ENCODE assay signal across 8 cellular contexts in the genomic region with DNA sequence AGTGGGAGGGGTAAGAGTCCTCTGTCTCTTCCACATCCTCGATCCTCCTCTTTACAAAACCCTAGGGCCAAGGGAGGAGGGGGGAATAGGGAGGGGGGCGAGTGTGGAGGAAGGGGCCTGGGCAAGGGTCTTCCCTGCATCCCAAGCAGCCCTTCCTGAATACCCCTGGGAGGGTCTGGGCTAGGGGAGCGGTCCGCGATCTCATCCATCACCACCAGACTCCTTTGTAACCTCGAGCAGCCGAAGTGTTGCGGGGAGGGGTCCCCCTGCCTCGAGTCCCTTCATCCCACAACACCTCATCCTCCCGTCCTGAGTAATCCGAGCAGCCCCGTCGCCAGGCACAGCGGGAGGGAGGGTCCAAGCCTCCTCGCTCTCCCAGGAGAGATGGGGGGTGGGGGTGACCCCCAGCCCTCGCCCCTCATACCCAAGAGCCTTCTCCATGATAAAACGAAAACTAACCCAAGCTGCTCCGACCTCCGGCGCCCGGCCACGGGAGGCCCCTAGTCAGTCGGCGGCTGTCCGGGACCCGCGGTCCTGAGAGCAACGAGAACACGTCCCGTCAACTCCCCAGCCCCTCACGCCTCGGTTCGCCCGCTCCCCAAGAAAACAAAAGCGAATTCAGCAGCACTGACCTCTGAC. TPM values are rescaled to one million over a fixed set of nuclear protein-coding genes. Genes with fewer than 3 reads are reported as not detected.
DNase-seq lines count a peak whose midpoint lies in the region; ATAC-seq, FAIRE-seq and TF ChIP-seq lines count a peak whose summit lies in the region.

No MANE protein-coding gene starts in this region.

- H3K27me3 ChIP-seq in HepG2 (ENCODE audit: control insufficient read depth in 1 of 2, insufficient read depth in 2 of 2, low read length in 2 of 2) = no peaks in the 10 kb centered on the region; a peak in 1 of 5 replicates

- POLR2A ChIA-PET in HepG2 (lab: Yijun Ruan, JAX) = interaction anchor here (0.8 to 1.5 kb wide), 2 partner anchors 82 to 966 kb away, joined by 3 to 6 read pairs; no protein-coding TSS in a partner anchor

- intact Hi-C loops in HepG2 (cut with micrococcal nuclease; ENCODE audit: unreplicated experiment) = loop anchor here (10.0 kb wide), 1 partner anchor 63 kb away; no protein-coding TSS in a partner anchor

- ATAC-seq in activated T-cell treated with anti-CD3 and anti-CD28 coated beads, Interleukin-2, amount 50 U/mL, for 72 hours (replicated peaks in 1 of 2) = peak; percentile 13 to 20
- peak; percentile 24 for ATAC-seq in HG03280 (IDR thresholded peaks at IDR 0.05; ENCODE audit: unreplicated experiment)
- peak; percentile 9 for ATAC-seq in activated naive CD8-positive, alpha-beta T cell treated with anti-CD3 and anti-CD28 coated beads, Interleukin-2, amount 50 U/mL, for 24 hours
- ATAC-seq in HepG2 = peak; percentile 43
- no peak for ATAC-seq in GM18520 (IDR thresholded peaks at IDR 0.05; ENCODE audit: unreplicated experiment)

- DNase-seq in activated T-cell treated with anti-CD3 and anti-CD28 coated beads, Interleukin-2, amount 50 U/mL, for 72 hours = no peak
- DNase-seq in activated T-cell treated with anti-CD3 and anti-CD28 coated beads for 4 hours = no peak
- DNase-seq in activated naive CD8-positive, alpha-beta T cell treated with anti-CD3 and anti-CD28 coated beads, Interleukin-2, amount 50 U/mL, for 24 hours = no peak
- no peak for DNase-seq in HepG2 (ENCODE audit: low spot score)
- DNase-seq in type B pancreatic cell (ENCODE audit: extremely low spot score, unreplicated experiment) = no peak
- no peak for DNase-seq in activated CD8-positive, alpha-beta memory T cell treated with anti-CD3 and anti-CD28 coated beads for 24 hours

- no peak for TF ChIP-seq CTCF in HepG2 (CRISPR knock-in tag; IDR thresholded peaks at IDR 0.05)
- no peak for TF ChIP-seq CTCF in type B pancreatic cell (conservative IDR thresholded peaks at IDR 0.05)

- H3K36me3 ChIP-seq in HepG2 (replicated peaks in 1 of 2; ENCODE audit: control insufficient read depth in 1 of 2, insufficient read depth in 2 of 2, low read length in 2 of 2) = no peaks in the 10 kb centered on the region

- no peak for TF ChIP-seq EP300 in HepG2 (IDR thresholded peaks at IDR 0.05; ENCODE audit: low read depth in 2 of 2, low read length in 2 of 2)
- no peak for TF ChIP-seq EP300 in HepG2 (CRISPR knock-in tag; IDR thresholded peaks at IDR 0.05; ENCODE audit: borderline replicate concordance)

- peak overlapping the region; percentile 88 for H3K4me2 ChIP-seq in HepG2 (ENCODE audit: low read depth, low read length)

- H3K4me3 Mint-ChIP-seq in activated T-cell treated with anti-CD3 and anti-CD28 coated beads, Interleukin-2, amount 50 U/mL, for 72 hours = peak overlapping the region; percentile 75 to 89
- peak overlapping the region; percentile 76 for H3K4me3 Mint-ChIP-seq in activated naive CD8-positive, alpha-beta T cell treated with anti-CD3 and anti-CD28 coated beads, Interleukin-2, amount 50 U/mL, for 24 hours
- peak overlapping the region; percentile 92 for H3K4me3 Mint-ChIP-seq in type B pancreatic cell

- H3K79me2 ChIP-seq in HepG2 (ENCODE audit: insufficient read depth, low read length) = no peaks in the 10 kb centered on the region

- no peak overlapping the region for H3K27ac ChIP-seq in HepG2 (ENCODE audit: extremely low read length, insufficient read depth, low read length)

- H3K9me3 Mint-ChIP-seq in activated T-cell treated with anti-CD3 and anti-CD28 coated beads, Interleukin-2, amount 50 U/mL, for 72 hours = no peaks in the 10 kb centered on the region
- no peaks in the 10 kb centered on the region for H3K9me3 Mint-ChIP-seq in activated naive CD8-positive, alpha-beta T cell treated with anti-CD3 and anti-CD28 coated beads, Interleukin-2, amount 50 U/mL, for 24 hours
- no peaks in the 10 kb centered on the region for H3K9me3 Mint-ChIP-seq in type B pancreatic cell

- BruUV-seq in HepG2 (replicated peaks; lab: Mats Ljungman, UMichigan) = no TSS peak

- no peak overlapping the region for H3K27ac Mint-ChIP-seq in activated T-cell treated with anti-CD3 and anti-CD28 coated beads, Interleukin-2, amount 50 U/mL, for 72 hours
- no peak overlapping the region for H3K27ac Mint-ChIP-seq in activated naive CD8-positive, alpha-beta T cell treated with anti-CD3 and anti-CD28 coated beads, Interleukin-2, amount 50 U/mL, for 24 hours
- H3K27ac Mint-ChIP-seq in type B pancreatic cell = no peak overlapping the region

- TF ChIP-seq RAD21 in HepG2 (CRISPR knock-in tag; IDR thresholded peaks at IDR 0.05) = peak; percentile 42; the same call in 1 of the 2 replicates

- H4K20me1 ChIP-seq in HepG2 (ENCODE audit: insufficient read depth, low read length) = peaks cover 4% of the 10 kb centered on the region; the same call in 1 of the 2 replicates

- 26% methylated on average over 9 of the region's 35 CpGs for WGBS in HepG2 (ENCODE audit: low lambda C conversion rate)

- in situ Hi-C loops in HepG2 (cut with HindIII; ENCODE audit: extremely low pct_ligation_motif_present, low pct_unique_long_range_greater_than_20kb) = loop anchor here (5.0 kb wide), 1 partner anchor 64 kb away; no protein-coding TSS in a partner anchor

- no peak overlapping the region for H2AFZ ChIP-seq in HepG2 (ENCODE audit: low read length)

- H3K9ac ChIP-seq in HepG2 (ENCODE audit: insufficient read depth, low read depth, low read length) = no peak overlapping the region

- no peak for FAIRE-seq in HepG2 (lab: Jason Lieb, UNC)

- peaks cover 9% of the 10 kb centered on the region for H3K4me1 ChIP-seq in HepG2 (ENCODE audit: insufficient read depth, low read length)

- H3K4me1 Mint-ChIP-seq in activated T-cell treated with anti-CD3 and anti-CD28 coated beads, Interleukin-2, amount 50 U/mL, for 72 hours (ENCODE audit: low read depth) = peaks cover 16% of the 10 kb centered on the region
- H3K4me1 Mint-ChIP-seq in activated naive CD8-positive, alpha-beta T cell treated with anti-CD3 and anti-CD28 coated beads, Interleukin-2, amount 50 U/mL, for 24 hours = peaks cover 20% of the 10 kb centered on the region
- H3K4me1 Mint-ChIP-seq in type B pancreatic cell (ENCODE audit: unreplicated experiment) = peaks cover 11% of the 10 kb centered on the region

- no peaks in the 10 kb centered on the region for H3K36me3 Mint-ChIP-seq in activated T-cell treated with anti-CD3 and anti-CD28 coated beads, Interleukin-2, amount 50 U/mL, for 72 hours (ENCODE audit: insufficient read depth in 2 of 2)
- no peaks in the 10 kb centered on the region for H3K36me3 Mint-ChIP-seq in activated naive CD8-positive, alpha-beta T cell treated with anti-CD3 and anti-CD28 coated beads, Interleukin-2, amount 50 U/mL, for 24 hours (ENCODE audit: low read depth)
- no peaks in the 10 kb centered on the region for H3K36me3 Mint-ChIP-seq in type B pancreatic cell

- CTCF ChIA-PET in HepG2 (lab: Yijun Ruan, JAX; ENCODE audit: low intra/inter-chr PET ratio, low total read pairs) = no interaction called here

- peak overlapping the region; percentile 41 to 70 (median 53) for H3K4me3 ChIP-seq in HepG2 (replicated peaks in 1 of 3; ENCODE audit: insufficient read depth in 1 of 3, low read depth in 2 of 3, low read length in 3 of 3)

- no peaks in the 10 kb centered on the region for H3K9me3 ChIP-seq in HepG2 (ENCODE audit: low read length)

- H3K27me3 Mint-ChIP-seq in activated T-cell treated with anti-CD3 and anti-CD28 coated beads, Interleukin-2, amount 50 U/mL, for 72 hours (ENCODE audit: low read depth) = peaks cover 41% of the 10 kb centered on the region
- peaks cover 34% of the 10 kb centered on the region for H3K27me3 Mint-ChIP-seq in activated naive CD8-positive, alpha-beta T cell treated with anti-CD3 and anti-CD28 coated beads, Interleukin-2, amount 50 U/mL, for 24 hours
- H3K27me3 Mint-ChIP-seq in type B pancreatic cell = peaks cover 33% of the 10 kb centered on the region

- no peak for TF ChIP-seq POLR2A in HepG2 (IDR thresholded peaks at IDR 0.05; ENCODE audit: insufficient read depth in 1 of 2, low read depth in 2 of 2, low read length in 2 of 2)

TF ChIP-seq in HepG2, 621 proteins besides CTCF, POLR2A, EP300 and RAD21 (continues in another document):
- TF ChIP-seq, protein P1, sequence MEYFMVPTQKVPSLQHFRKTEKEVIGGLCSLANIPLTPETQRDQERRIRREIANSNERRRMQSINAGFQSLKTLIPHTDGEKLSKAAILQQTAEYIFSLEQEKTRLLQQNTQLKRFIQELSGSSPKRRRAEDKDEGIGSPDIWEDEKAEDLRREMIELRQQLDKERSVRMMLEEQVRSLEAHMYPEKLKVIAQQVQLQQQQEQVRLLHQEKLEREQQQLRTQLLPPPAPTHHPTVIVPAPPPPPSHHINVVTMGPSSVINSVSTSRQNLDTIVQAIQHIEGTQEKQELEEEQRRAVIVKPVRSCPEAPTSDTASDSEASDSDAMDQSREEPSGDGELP (IDR thresholded peaks at IDR 0.05; ENCODE audit: borderline replicate concordance, low read depth) = no peak
- TF ChIP-seq ZC3H13 (CRISPR knock-in tag; IDR thresholded peaks at IDR 0.05) = no peak

RNA-seq across cellular contexts. Expression of a gene that starts 0.5 kb away (rescaled TPM):
- total RNA-seq in activated T-cell treated with anti-CD3 and anti-CD28 coated beads, Interleukin-2, amount 50 U/mL, for 72 hours = under 1 TPM in 1 of 2 donors, not detected in 1; 0.19 TPM
- total RNA-seq in HepG2 (2016; rRNA removed; fragmentation: Illumina TruSeq; extraction: Trizol) (0.07 TPM in 1 of 2 replicates, not detected in the other), type B pancreatic cell (ENCODE audit: low replicate concordance) (4.5 and 9.8 TPM in 2 replicates)
- total RNA-seq in HepG2 (2016; cell fraction: cytosol; rRNA removed; fragmentation: Illumina TruSeq; extraction: Trizol; ENCODE audit: low read depth) = not detected in 2 replicates
- 0.06 TPM in 1 of 2 replicates, not detected in the other for total RNA-seq in HepG2 (2016; cell fraction: insoluble cytoplasmic fraction; rRNA removed; fragmentation: Illumina TruSeq; extraction: Trizol)
- total RNA-seq in HepG2 (2016; cell fraction: membrane; rRNA removed; fragmentation: Illumina TruSeq; extraction: Trizol) = not detected in 2 replicates
- not detected in 2 replicates for total RNA-seq in HepG2 (2016; cell fraction: nucleus; rRNA removed; fragmentation: Illumina TruSeq; extraction: Trizol)
- 0.13 and 0.32 TPM in 2 replicates for polyA plus RNA-seq in HepG2 (2011; rRNA removed)
- 0.06 and 0.38 TPM in 2 replicates for polyA plus RNA-seq in HepG2 (2011; cell fraction: cytosol; rRNA removed)
- 0.51 and 0.87 TPM in 2 replicates for polyA plus RNA-seq in HepG2 (2011; cell fraction: nucleus; rRNA removed)
- polyA plus RNA-seq in HepG2 (2012) = 1.2 and 1.3 TPM in 2 replicates
- polyA plus RNA-seq in HepG2 (2016; cell fraction: cytosol; fragmentation: Illumina TruSeq; extraction: Trizol; ENCODE audit: low read depth) = not detected in 2 replicates
- not detected in 2 replicates for polyA plus RNA-seq in HepG2 (2016; cell fraction: insoluble cytoplasmic fraction; fragmentation: Illumina TruSeq; extraction: Trizol; ENCODE audit: low read depth)
- polyA plus RNA-seq in HepG2 (2016; cell fraction: membrane; fragmentation: Illumina TruSeq; extraction: Trizol; ENCODE audit: low read depth) = not detected in 2 replicates
- 0.40 TPM in 1 of 2 replicates, not detected in the other for polyA plus RNA-seq in HepG2 (2016; cell fraction: nucleus; fragmentation: Illumina TruSeq; extraction: Trizol; ENCODE audit: insufficient read depth, low read depth)
- 0.24 TPM in 1 of 2 replicates, not detected in the other for polyA minus RNA-seq in HepG2 (2011; rRNA and poly(A)+ RNA removed; ENCODE audit: low replicate concordance)
- polyA minus RNA-seq in HepG2 (2011; cell fraction: cytosol; rRNA and poly(A)+ RNA removed) = 1.2 TPM in 1 of 2 replicates, not detected in the other
- 0.52 TPM in 1 of 2 replicates, not detected in the other for polyA minus RNA-seq in HepG2 (2011; cell fraction: nucleus; rRNA and poly(A)+ RNA removed)
